ENCODE assay signal across 24 cellular contexts in genomic region chr15:64237677-64238076, GRCh38.
"Had no signal": no experiment of that assay in that cellular context is flagged by ENCODE, and none has a peak within 500 bp of the region (broad histone marks: within the 10 kb centered on the region; RNA-seq: fewer than 3 reads in every experiment).

No MANE protein-coding gene starts in this region.

- H3K9me3 ChIP-seq: esophagus muscularis mucosa, thoracic aorta, vagina had no signal

- H3K36me3 ChIP-seq: brain microvascular endothelial cell, esophagus muscularis mucosa, thoracic aorta, vagina had no signal

- H3K4me3 ChIP-seq: esophagus muscularis mucosa, smooth muscle cell, thoracic aorta, vagina had no signal

- DNase-seq: activated CD4-positive, alpha-beta memory T cell treated with anti-CD3 and anti-CD28 coated beads for 36 hours; activated CD4-positive, alpha-beta T cell treated with anti-CD3 and anti-CD28 coated beads for 4 hours; activated CD4-positive, CD25-positive, alpha-beta regulatory T cell; activated gamma-delta T cell; activated naive CD4-positive, alpha-beta T cell treated with anti-CD3 and anti-CD28 coated beads, Interleukin-2, amount 50 U/mL, for 16 hours; aorta; brain microvascular endothelial cell; caudate nucleus; dermis blood vessel endothelial cell; effector CD8-positive, alpha-beta T cell; glutamatergic neuron; hippocampal formation; left ventricle myocardium superior; mammary epithelial cell; natural killer cell; stimulated activated CD4-positive, alpha-beta T cell treated with anti-CD3 and anti-CD28 coated beads, Interleukin-15, amount 100 ng/mL, for 24 hours; stimulated activated naive B cell treated with anti-CD40 and anti-IgM and Interleukin-4, amounts not matched to agents 10 μg/mL and 1 μg/mL and 100 μg/mL, for 72 hours had no signal

- H3K4me2 ChIP-seq: smooth muscle cell had no signal

- H3K4me1 ChIP-seq: esophagus muscularis mucosa, vagina had no signal

- H3K4me1 Mint-ChIP-seq: mesothelial cell of epicardium had no signal

- H3K27ac Mint-ChIP-seq: activated CD4-positive, alpha-beta memory T cell treated with anti-CD3 and anti-CD28 coated beads for 36 hours; mesothelial cell of epicardium; stimulated activated naive B cell treated with anti-CD40 and anti-IgM and Interleukin-4, amounts not matched to agents 10 μg/mL and 1 μg/mL and 100 μg/mL, for 72 hours; type B pancreatic cell had no signal

- H3K27me3 ChIP-seq: brain microvascular endothelial cell, esophagus muscularis mucosa, vagina had no signal

- ATAC-seq: left ventricle myocardium superior; natural killer cell; sciatic nerve; stimulated activated naive B cell treated with anti-CD40 and anti-IgM and Interleukin-4, amounts not matched to agents 10 μg/mL and 1 μg/mL and 100 μg/mL, for 72 hours had no signal

- H3K4me3 Mint-ChIP-seq: activated CD4-positive, alpha-beta memory T cell treated with anti-CD3 and anti-CD28 coated beads for 36 hours; mesothelial cell of epicardium; natural killer cell; stimulated activated naive B cell treated with anti-CD40 and anti-IgM and Interleukin-4, amounts not matched to agents 10 μg/mL and 1 μg/mL and 100 μg/mL, for 72 hours; type B pancreatic cell had no signal

- H3K27me3 Mint-ChIP-seq: activated CD4-positive, alpha-beta memory T cell treated with anti-CD3 and anti-CD28 coated beads for 36 hours; stimulated activated naive B cell treated with anti-CD40 and anti-IgM and Interleukin-4, amounts not matched to agents 10 μg/mL and 1 μg/mL and 100 μg/mL, for 72 hours; type B pancreatic cell had no signal
